In the genomic region with DNA sequence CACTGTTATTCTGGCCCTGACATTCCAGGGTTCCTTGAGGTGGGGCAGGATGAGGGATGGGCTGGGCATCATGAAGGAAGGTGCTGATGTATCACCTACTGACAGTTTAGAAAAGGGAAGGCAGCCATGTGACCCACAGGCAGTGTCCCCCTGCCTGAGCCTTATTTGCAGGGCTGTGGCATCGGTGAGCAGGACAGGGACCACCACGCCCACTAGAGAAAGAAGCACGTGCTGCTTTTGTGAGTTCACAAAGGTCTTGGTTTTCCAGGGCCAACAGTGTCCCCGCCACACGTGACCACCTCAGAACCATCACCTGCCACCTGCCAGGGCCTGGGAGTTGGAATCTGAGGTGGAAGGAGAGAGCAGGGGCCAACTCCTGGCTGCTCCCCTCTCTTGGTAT, we compare ENCODE assay signal across 2 cellular contexts.
TF ChIP-seq lines count a peak whose summit lies in the region.

No MANE protein-coding gene starts in this region.

TF ChIP-seq in K562, 482 proteins besides CTCF, POLR2A, EP300 and RAD21:
- TF ChIP-seq MAX (CRISPR knock-in tag; IDR thresholded peaks at IDR 0.05) (peak; percentile 15; the same call in 1 of the 2 replicates), FOXP1 (CRISPR knock-in tag; IDR thresholded peaks at IDR 0.05) (no peak)

TF ChIP-seq in WTC11, 78 proteins besides CTCF, POLR2A, EP300 and RAD21:
- TF ChIP-seq CREB1 (CRISPR knock-in tag; IDR thresholded peaks at IDR 0.05) (no peak), EMX1 (CRISPR knock-in tag; IDR thresholded peaks at IDR 0.05) (no peak), ZNF671 (CRISPR knock-in tag; IDR thresholded peaks at IDR 0.05) (no peak), NR3C1 (CRISPR knock-in tag; conservative IDR thresholded peaks at IDR 0.05; ENCODE audit: low read depth) (no peak), ZNF138 (CRISPR knock-in tag; conservative IDR thresholded peaks at IDR 0.05) (no peak), AR (CRISPR knock-in tag; IDR thresholded peaks at IDR 0.05) (no peak), GABPB1 (CRISPR knock-in tag; IDR thresholded peaks at IDR 0.05) (no peak), E2F4 (CRISPR knock-in tag; IDR thresholded peaks at IDR 0.05; ENCODE audit: borderline replicate concordance, low read depth) (no peak), NR2C2 (CRISPR knock-in tag; IDR thresholded peaks at IDR 0.05) (no peak)
- TF ChIP-seq, protein P1, sequence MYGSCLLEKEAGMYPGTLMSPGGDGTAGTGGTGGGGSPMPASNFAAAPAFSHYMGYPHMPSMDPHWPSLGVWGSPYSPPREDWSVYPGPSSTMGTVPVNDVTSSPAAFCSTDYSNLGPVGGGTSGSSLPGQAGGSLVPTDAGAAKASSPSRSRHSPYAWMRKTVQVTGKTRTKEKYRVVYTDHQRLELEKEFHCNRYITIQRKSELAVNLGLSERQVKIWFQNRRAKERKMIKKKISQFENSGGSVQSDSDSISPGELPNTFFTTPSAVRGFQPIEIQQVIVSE (CRISPR knock-in tag; IDR thresholded peaks at IDR 0.05; ENCODE audit: borderline replicate concordance): no peak
